ENCODE assay signal across 8 cellular contexts in the genomic region with DNA sequence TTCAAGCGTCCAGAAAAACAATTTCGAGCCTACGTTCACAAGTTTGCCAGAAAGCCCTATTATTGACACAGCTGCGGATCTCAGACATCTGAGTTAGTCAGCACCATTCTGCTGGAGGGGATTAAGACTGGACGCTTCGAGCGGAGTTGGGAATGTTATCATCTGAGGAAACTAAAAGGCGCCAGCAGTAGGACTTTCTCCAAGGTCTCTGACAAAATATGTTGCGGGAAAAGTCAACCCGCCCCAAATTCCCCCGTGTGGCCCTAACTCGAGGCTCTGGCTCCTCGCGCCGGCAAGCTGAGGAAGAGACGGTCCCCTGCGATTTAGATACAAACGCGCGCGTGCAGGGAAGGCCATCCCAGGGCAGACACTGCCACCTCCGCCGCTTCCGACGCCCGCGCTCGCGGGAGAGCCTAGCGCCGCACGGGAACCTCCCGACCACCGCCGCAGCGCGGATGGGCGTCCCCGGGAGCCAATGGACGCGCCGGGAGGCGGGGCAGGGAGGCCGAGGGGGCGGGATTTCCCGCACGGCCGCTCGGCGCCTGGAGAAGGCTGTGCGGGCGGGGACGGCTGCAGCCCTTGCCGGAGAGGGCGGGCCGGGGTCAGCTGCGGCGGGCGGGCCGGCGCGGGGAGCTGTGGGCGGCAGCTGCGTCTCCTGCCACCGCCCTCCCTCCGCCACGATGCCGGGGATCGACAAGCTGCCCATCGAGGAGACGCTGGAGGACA. TPM values are rescaled to one million over a fixed set of nuclear protein-coding genes. Genes with fewer than 3 reads are reported as not detected.
DNase-seq lines count a peak whose midpoint lies in the region; ATAC-seq and TF ChIP-seq lines count a peak whose summit lies in the region.

A gene with protein sequence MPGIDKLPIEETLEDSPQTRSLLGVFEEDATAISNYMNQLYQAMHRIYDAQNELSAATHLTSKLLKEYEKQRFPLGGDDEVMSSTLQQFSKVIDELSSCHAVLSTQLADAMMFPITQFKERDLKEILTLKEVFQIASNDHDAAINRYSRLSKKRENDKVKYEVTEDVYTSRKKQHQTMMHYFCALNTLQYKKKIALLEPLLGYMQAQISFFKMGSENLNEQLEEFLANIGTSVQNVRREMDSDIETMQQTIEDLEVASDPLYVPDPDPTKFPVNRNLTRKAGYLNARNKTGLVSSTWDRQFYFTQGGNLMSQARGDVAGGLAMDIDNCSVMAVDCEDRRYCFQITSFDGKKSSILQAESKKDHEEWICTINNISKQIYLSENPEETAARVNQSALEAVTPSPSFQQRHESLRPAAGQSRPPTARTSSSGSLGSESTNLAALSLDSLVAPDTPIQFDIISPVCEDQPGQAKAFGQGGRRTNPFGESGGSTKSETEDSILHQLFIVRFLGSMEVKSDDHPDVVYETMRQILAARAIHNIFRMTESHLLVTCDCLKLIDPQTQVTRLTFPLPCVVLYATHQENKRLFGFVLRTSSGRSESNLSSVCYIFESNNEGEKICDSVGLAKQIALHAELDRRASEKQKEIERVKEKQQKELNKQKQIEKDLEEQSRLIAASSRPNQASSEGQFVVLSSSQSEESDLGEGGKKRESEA (plus strand): TSS at position 526 of the 726 bp plus-strand sequence. CDS start 155 bp downstream, at position 681.

- WGBS in adrenal gland, 4 donors = 0 to 2% (median 1%) methylated on average over 13 to 71 of the region's 71 CpGs
- 0 to 2% (median 1%) methylated on average over 28 to 71 of the region's 71 CpGs for WGBS in heart left ventricle, 4 donors
- WGBS in transverse colon (ENCODE audit: low coverage in 1 of 2), 2 donors = 0 to 1% methylated on average over 4 to 51 of the region's 71 CpGs

- H3K27me3 ChIP-seq in adrenal gland (no peaks in the 10 kb centered on the region), heart left ventricle (no peaks in the 10 kb centered on the region), transverse colon (no peaks in the 10 kb centered on the region)

- H3K9me3 ChIP-seq in adrenal gland (replicated peaks in 1 of 3) (no peaks in the 10 kb centered on the region), heart left ventricle (no peaks in the 10 kb centered on the region), transverse colon (no peaks in the 10 kb centered on the region)

- H3K36me3 ChIP-seq in adrenal gland (replicated peaks in 1 of 2) (no peaks in the 10 kb centered on the region), heart left ventricle (no peaks in the 10 kb centered on the region), transverse colon (no peaks in the 10 kb centered on the region)

- peak; percentile 91 for ATAC-seq in HG02571 (IDR thresholded peaks at IDR 0.05; ENCODE audit: unreplicated experiment)
- peak; percentile 95 to 99 (median 98) for ATAC-seq in heart left ventricle

- peak within 1 kb of the TSS; percentile 79 to 96 (median 81) for H3K27ac ChIP-seq in adrenal gland
- H3K27ac ChIP-seq in heart left ventricle = peak within 1 kb of the TSS; percentile 91 to 98 (median 94)
- peak within 1 kb of the TSS; percentile 87 to 97 (median 95) for H3K27ac ChIP-seq in transverse colon

- intact Hi-C loops in adrenal gland (cut with DNase I) (loop anchor here in 1 of 2 donors (10.0 kb wide), 1 partner anchor 53 kb away; no protein-coding TSS in a partner anchor), heart left ventricle (cut with DNase I) (loop anchor here (2.0 to 10.0 kb wide), 11 partner anchors 53 to 540 kb away; a partner anchor contains a TSS), transverse colon (cut with DNase I; ENCODE audit: low total_unique reads) (no loop called here)

- TF ChIP-seq POLR2A in NB4 (IDR thresholded peaks at IDR 0.05; ENCODE audit: extremely low read depth, insufficient read length) (peak; percentile 88), adrenal gland (IDR thresholded peaks at IDR 0.05) (peak; percentile 55 to 83), heart left ventricle (IDR thresholded peaks at IDR 0.05) (peak; percentile 57 to 96), transverse colon (IDR thresholded peaks at IDR 0.05) (peak; percentile 72)

- no peak for TF ChIP-seq CTCF in GM12865 (IDR thresholded peaks at IDR 0.05; ENCODE audit: insufficient read depth, low read depth, low read length, missing control alignments)
- no peak for TF ChIP-seq CTCF in NB4 (IDR thresholded peaks at IDR 0.05; ENCODE audit: low read depth, low read length)
- no peak for TF ChIP-seq CTCF in adrenal gland (IDR thresholded peaks at IDR 0.05)
- TF ChIP-seq CTCF in heart left ventricle (IDR thresholded peaks at IDR 0.05) = no peak
- TF ChIP-seq CTCF in transverse colon (IDR thresholded peaks at IDR 0.05) = no peak

- in situ Hi-C loops in transverse colon (cut with MboI; ENCODE audit: low pct_ligation_motif_present in 1 of 4, low pct_unique_long_range_greater_than_20kb in 1 of 4, low sequenced_read_pairs in 3 of 4) = no loop called here

- no peak for TF ChIP-seq EP300 in transverse colon (IDR thresholded peaks at IDR 0.05; ENCODE audit: low read depth)

- H3K4me1 ChIP-seq in adrenal gland (replicated peaks in 1 of 2) (peaks cover 15 to 34% of the 10 kb centered on the region in 2 donors), heart left ventricle (peaks cover 4 to 41% (median 25%) of the 10 kb centered on the region in 12 donors), transverse colon (peaks cover 4 to 36% (median 23%) of the 10 kb centered on the region in 4 donors)

- H3K4me3 ChIP-seq in GM12865 (ENCODE audit: low read depth, low read length) (peak within 1 kb of the TSS; percentile 75), NB4 (ENCODE audit: low read depth, low read length) (peak within 1 kb of the TSS; percentile 92), adrenal gland (peak within 1 kb of the TSS; percentile 38 to 85 (median 74)), heart left ventricle (peak within 1 kb of the TSS; percentile 57 to 97 (median 84)), transverse colon (peak within 1 kb of the TSS; percentile 63 to 90 (median 79))

- DNase-seq in GM12865 (ENCODE audit: low read depth) (peak; percentile 95), NB4 (ENCODE audit: low read depth) (peak; percentile 94), T-helper 1 cell (peak; percentile 71 to 92 (median 77)), adrenal gland (peak; percentile 89 to 95 (median 94)), heart left ventricle (peak; percentile 94 to 98 (median 95)), pons (ENCODE audit: low spot score) (peak; percentile 92), transverse colon (peak; percentile 95)

RNA-seq across cellular contexts. Expression of the gene that starts here (rescaled TPM):
- total RNA-seq in adrenal gland (10 to 100 TPM; 21.5 to 45.7 (median 35.8) TPM), heart left ventricle (10 to 100 TPM; 38.1 to 60.9 (median 46.8) TPM), transverse colon (10 to 100 TPM; 12.7 to 39.1 (median 26.6) TPM)
- polyA plus RNA-seq in adrenal gland (10 to 100 TPM in 1 of 3 donors, 1 to 10 TPM in 2; 6.1 to 31.2 (median 9.1) TPM), heart left ventricle (10 to 100 TPM; 13.2 to 24.5 TPM)

Comparison
In these comparisons a context has a peak if more than half of its experiments do, and no peak if none do; other contexts are left out.
1. Peak in every context shown above with its lines: DNase-seq, ATAC-seq, H3K4me3 ChIP-seq and H3K27ac ChIP-seq.